In the genomic region with DNA sequence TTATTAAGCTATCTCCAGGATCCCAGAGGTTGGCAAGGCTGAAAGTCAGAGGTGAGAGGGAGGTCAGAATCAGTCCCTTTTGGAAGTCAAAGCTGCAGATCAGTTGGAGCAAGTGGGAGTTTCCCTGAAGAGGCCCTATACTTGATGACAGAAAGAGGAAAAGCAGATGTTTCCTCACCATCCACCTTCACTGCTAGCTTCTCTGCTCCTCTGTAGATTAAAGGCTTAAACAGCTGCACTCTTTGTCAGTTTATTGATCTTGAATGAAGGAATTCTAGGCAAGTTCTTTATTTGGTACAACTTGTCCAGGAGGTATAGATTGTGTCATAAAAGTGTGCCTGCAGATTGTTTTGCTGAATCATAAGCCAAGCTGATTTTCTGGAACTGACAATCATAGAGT, we compare ENCODE assay signal across 20 cellular contexts.
A peak's percentile ranks its signal among the peaks of the same experiment; 100 is the strongest.
DNase-seq lines count a peak whose midpoint lies in the region; FAIRE-seq and TF ChIP-seq lines count a peak whose summit lies in the region.
"Had no signal": no experiment of that assay in that cellular context is flagged by ENCODE, and none has a peak within 500 bp of the region (broad histone marks: within the 10 kb centered on the region; RNA-seq: fewer than 3 reads in every experiment).

No MANE protein-coding gene starts in this region.

- CTCF ChIA-PET in activated naive CD4-positive, alpha-beta T cell treated with anti-CD3 and anti-CD28 coated beads, Interleukin-2, amount 10 ng/mL, durations not matched to agents 7 days and 5 days (lab: Charles Lee) = interaction anchor here (0.7 to 4.8 kb wide), 26 partner anchors 11 to 1283 kb away, joined by 3 to 59 read pairs (median 4); no protein-coding TSS in a partner anchor

- peak; percentile 53 for DNase-seq in NB4 (ENCODE audit: low read depth)
- DNase-seq in bronchial epithelial cell (ENCODE audit: low read depth) = no peak
- DNase-seq in iris pigment epithelial cell (ENCODE audit: low read depth) = peak; percentile 44
- DNase-seq in brain microvascular endothelial cell = no peak
- DNase-seq in NCI-H774 (lab: John Stamatoyannopoulos, UW) = no peak
- DNase-seq in activated naive CD4-positive, alpha-beta T cell treated with anti-CD3 and anti-CD28 coated beads, Interleukin-2, amount 10 ng/mL, durations not matched to agents 7 days and 5 days = no peak
- no peak for DNase-seq in GM10266 (ENCODE audit: extremely low spot score)
- DNase-seq: activated B cell treated with CpG ODN at 0.5 μM for 24 hours; activated CD8-positive, alpha-beta memory T cell treated with anti-CD3 and anti-CD28 coated beads for 24 hours; amniotic stem cell; Calu3; erythroblast; hypothalamus; left cardiac atrium; NCI-H1436; NCI-H446; stimulated activated naive CD8-positive, alpha-beta T cell treated with anti-CD3 and anti-CD28 coated beads, Interleukin-15, amount 100 ng/mL, for 72 hours; uterus had no signal

- peak; percentile 80 for FAIRE-seq in bronchial epithelial cell (lab: Jason Lieb, UNC)

- peaks cover 3% of the 10 kb centered on the region for H3K9me3 Mint-ChIP-seq in activated naive CD4-positive, alpha-beta T cell treated with anti-CD3 and anti-CD28 coated beads, Interleukin-2, amount 10 ng/mL, durations not matched to agents 7 days and 5 days
- H3K9me3 Mint-ChIP-seq: activated B cell treated with CpG ODN at 0.5 μM for 24 hours; activated T-helper 2 cell treated with anti-CD3 and anti-CD28 coated beads, Interferon-gamma antibody, Interleukin-2, Interleukin-4, amounts not matched to agents 10 μg/mL and 5 μg/mL and 100 μg/mL, durations not matched to agents 14 hours and 24 hours and 36 hours; stimulated activated naive CD8-positive, alpha-beta T cell treated with anti-CD3 and anti-CD28 coated beads, Interleukin-15, amount 100 ng/mL, for 72 hours had no signal

- peaks cover 2% of the 10 kb centered on the region for H3K4me1 Mint-ChIP-seq in activated naive CD4-positive, alpha-beta T cell treated with anti-CD3 and anti-CD28 coated beads, Interleukin-2, amount 10 ng/mL, durations not matched to agents 7 days and 5 days
- H3K4me1 Mint-ChIP-seq: stimulated activated naive CD8-positive, alpha-beta T cell treated with anti-CD3 and anti-CD28 coated beads, Interleukin-15, amount 100 ng/mL, for 72 hours had no signal

- H3K27ac Mint-ChIP-seq in activated naive CD4-positive, alpha-beta T cell treated with anti-CD3 and anti-CD28 coated beads, Interleukin-2, amount 10 ng/mL, durations not matched to agents 7 days and 5 days = no peak overlapping the region
- H3K27ac Mint-ChIP-seq: activated B cell treated with CpG ODN at 0.5 μM for 24 hours; activated T-helper 2 cell treated with anti-CD3 and anti-CD28 coated beads, Interferon-gamma antibody, Interleukin-2, Interleukin-4, amounts not matched to agents 10 μg/mL and 5 μg/mL and 100 μg/mL, durations not matched to agents 14 hours and 24 hours and 36 hours; stimulated activated naive CD8-positive, alpha-beta T cell treated with anti-CD3 and anti-CD28 coated beads, Interleukin-15, amount 100 ng/mL, for 72 hours had no signal

- H3K27me3 ChIP-seq in BLaER1 treated with 17β-estradiol and CSF1 and Interleukin-3, amounts not matched to agents 10 nM and 100 nM = no peaks in the 10 kb centered on the region
- H3K27me3 ChIP-seq in bronchial epithelial cell (ENCODE audit: control insufficient read depth, insufficient read depth, low read length) = no peaks in the 10 kb centered on the region
- H3K27me3 ChIP-seq in brain microvascular endothelial cell (replicated peaks) = no peaks in the 10 kb centered on the region
- H3K27me3 ChIP-seq: uterus had no signal

- H3K9me3 ChIP-seq in BLaER1 treated with 17β-estradiol and CSF1 and Interleukin-3, amounts not matched to agents 10 nM and 100 nM (replicated peaks in 1 of 11) = peaks cover 0 to 9% (median 0%) of the 10 kb centered on the region in 11 experiments; a peak in 2 of 22 replicates
- H3K9me3 ChIP-seq: uterus had no signal

- H4K20me1 ChIP-seq in BLaER1 treated with 17β-estradiol and CSF1 and Interleukin-3, amounts not matched to agents 10 nM and 100 nM = no peaks in the 10 kb centered on the region

- H3K4me3 Mint-ChIP-seq in activated naive CD4-positive, alpha-beta T cell treated with anti-CD3 and anti-CD28 coated beads, Interleukin-2, amount 10 ng/mL, durations not matched to agents 7 days and 5 days = no peak overlapping the region
- H3K4me3 Mint-ChIP-seq: activated B cell treated with CpG ODN at 0.5 μM for 24 hours; stimulated activated naive CD8-positive, alpha-beta T cell treated with anti-CD3 and anti-CD28 coated beads, Interleukin-15, amount 100 ng/mL, for 72 hours had no signal

- H3K4me2 ChIP-seq in BLaER1 treated with 17β-estradiol and CSF1 and Interleukin-3, amounts not matched to agents 10 nM and 100 nM = peak overlapping the region; percentile 14 to 60 (median 44)

- peak overlapping the region in 1 of 11 experiments; percentile 8; a peak in 1 of 22 replicates for H3K9ac ChIP-seq in BLaER1 treated with 17β-estradiol and CSF1 and Interleukin-3, amounts not matched to agents 10 nM and 100 nM

- no peak for TF ChIP-seq POLR2A in NB4 (IDR thresholded peaks at IDR 0.05; ENCODE audit: extremely low read depth, insufficient read length)

- no peak overlapping the region for H3K4me3 ChIP-seq in BLaER1 treated with 17β-estradiol and CSF1 and Interleukin-3, amounts not matched to agents 10 nM and 100 nM
- H3K4me3 ChIP-seq in NB4 (ENCODE audit: low read depth, low read length) = no peak overlapping the region
- H3K4me3 ChIP-seq in bronchial epithelial cell (ENCODE audit: low read depth, low read length) = no peak overlapping the region
- H3K4me3 ChIP-seq in brain microvascular endothelial cell (ENCODE audit: low read depth, low read length) = no peak overlapping the region
- H3K4me3 ChIP-seq: uterus had no signal

- in situ Hi-C loops in brain microvascular endothelial cell (cut with HindIII; ENCODE audit: low pct_ligation_motif_present, low sequenced_read_pairs) = no loop called here

- H3K27me3 Mint-ChIP-seq in activated naive CD4-positive, alpha-beta T cell treated with anti-CD3 and anti-CD28 coated beads, Interleukin-2, amount 10 ng/mL, durations not matched to agents 7 days and 5 days = no peaks in the 10 kb centered on the region
- H3K27me3 Mint-ChIP-seq: activated B cell treated with CpG ODN at 0.5 μM for 24 hours; stimulated activated naive CD8-positive, alpha-beta T cell treated with anti-CD3 and anti-CD28 coated beads, Interleukin-15, amount 100 ng/mL, for 72 hours had no signal

- TF ChIP-seq CTCF in NB4 (IDR thresholded peaks at IDR 0.05; ENCODE audit: low read depth, low read length) = no peak
- no peak for TF ChIP-seq CTCF in bronchial epithelial cell (IDR thresholded peaks at IDR 0.05; ENCODE audit: insufficient read depth, low read length, severe bottlenecking)
- TF ChIP-seq CTCF in brain microvascular endothelial cell (IDR thresholded peaks at IDR 0.05; ENCODE audit: low read depth, low read length, missing control alignments) = no peak
- no peak for TF ChIP-seq CTCF in GM10266 (IDR thresholded peaks at IDR 0.05; ENCODE audit: control insufficient read depth, insufficient read depth, low read depth, missing control alignments)

- H3K27ac ChIP-seq in BLaER1 treated with 17β-estradiol and CSF1 and Interleukin-3, amounts not matched to agents 10 nM and 100 nM = peak overlapping the region in 4 of 11 experiments; percentile 3 to 41 (median 22); a peak in 2 of 22 replicates
- H3K27ac ChIP-seq in brain microvascular endothelial cell = no peak overlapping the region
- H3K27ac ChIP-seq: uterus had no signal

- H3K36me3 Mint-ChIP-seq in activated naive CD4-positive, alpha-beta T cell treated with anti-CD3 and anti-CD28 coated beads, Interleukin-2, amount 10 ng/mL, durations not matched to agents 7 days and 5 days = no peaks in the 10 kb centered on the region

- no peaks in the 10 kb centered on the region for H3K36me3 ChIP-seq in BLaER1 treated with 17β-estradiol and CSF1 and Interleukin-3, amounts not matched to agents 10 nM and 100 nM
- H3K36me3 ChIP-seq in bronchial epithelial cell (ENCODE audit: control insufficient read depth, insufficient read depth, low read length) = no peaks in the 10 kb centered on the region
- no peaks in the 10 kb centered on the region for H3K36me3 ChIP-seq in brain microvascular endothelial cell (replicated peaks)
- H3K36me3 ChIP-seq: uterus had no signal

- H3K4me1 ChIP-seq in BLaER1 treated with 17β-estradiol and CSF1 and Interleukin-3, amounts not matched to agents 10 nM and 100 nM = peaks cover 19 to 31% (median 27%) of the 10 kb centered on the region in 10 experiments
- H3K4me1 ChIP-seq: uterus had no signal

Comparison
In these comparisons a context has a peak if more than half of its experiments do, and no peak if none do; other contexts are left out.
1. DNase-seq: peak in NB4 (single experiment) and iris pigment epithelial cell (single experiment); none in bronchial epithelial cell (single experiment), brain microvascular endothelial cell (single experiment), NCI-H774 (single experiment), activated naive CD4-positive, alpha-beta T cell treated with anti-CD3 and anti-CD28 coated beads, Interleukin-2, amount 10 ng/mL, durations not matched to agents 7 days and 5 days (single experiment) and GM10266 (single experiment).